9 cellular contexts compared by ENCODE assay signal in the genomic region with DNA sequence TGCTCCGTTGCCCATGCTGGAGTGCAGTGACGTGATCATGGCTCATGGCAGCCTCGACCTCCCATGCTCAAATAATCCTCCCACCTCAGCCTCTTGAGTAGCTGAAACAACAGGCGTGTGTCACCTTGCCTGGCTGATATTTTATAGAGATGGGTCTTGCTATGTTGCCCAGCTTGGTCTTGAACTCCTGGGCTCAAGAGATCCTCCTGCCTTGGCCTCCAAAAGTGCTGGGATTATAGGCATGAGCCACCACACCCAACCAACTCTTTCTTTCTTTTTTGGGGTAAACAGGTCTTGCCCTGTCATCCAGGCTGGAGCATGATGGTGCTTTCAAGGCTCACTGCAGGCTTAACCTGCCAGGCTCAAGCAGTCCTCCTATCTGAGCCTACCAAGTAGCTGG.
"Had no signal": no experiment of that assay in that cellular context is flagged by ENCODE, and none has a peak within 500 bp of the region (broad histone marks: within the 10 kb centered on the region; RNA-seq: fewer than 3 reads in every experiment).

No MANE protein-coding gene starts in this region.

- H3K27ac Mint-ChIP-seq: IgD-negative memory B cell had no signal

- H3K27ac ChIP-seq: GM23248, HL-60, KMS-11 had no signal

- H3K4me3 ChIP-seq: GM23248, HAP-1 had no signal

- H3K36me3 ChIP-seq: HAP-1 had no signal

- H3K27me3 Mint-ChIP-seq: IgD-negative memory B cell had no signal

- H3K9me3 ChIP-seq: HAP-1 had no signal

- DNase-seq: GM23248, GOT3, H7, Karpas-422, KBM-7 had no signal

- H3K4me3 Mint-ChIP-seq: IgD-negative memory B cell had no signal
